Comparison of ENCODE assay signal across 22 cellular contexts in the genomic region with DNA sequence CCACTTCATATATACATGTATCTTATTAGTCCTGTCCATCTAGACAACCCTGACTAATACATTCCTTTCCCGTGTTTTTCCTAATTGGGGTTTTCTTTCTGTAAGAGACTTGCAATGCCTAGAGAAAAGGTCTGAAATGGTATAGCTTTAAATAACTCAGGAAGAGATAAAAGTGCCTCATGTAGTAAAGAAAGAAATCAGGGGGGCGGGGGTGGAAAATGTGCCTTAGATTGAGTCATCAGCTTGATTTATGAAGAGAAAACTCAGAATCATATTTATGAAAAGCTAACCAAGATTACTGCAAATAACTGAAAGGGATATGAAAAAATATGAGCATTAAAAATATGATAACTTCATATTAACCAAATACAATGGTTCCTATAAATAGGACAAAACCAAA.
"Had no signal": no experiment of that assay in that cellular context is flagged by ENCODE, and none has a peak within 500 bp of the region (broad histone marks: within the 10 kb centered on the region; RNA-seq: fewer than 3 reads in every experiment).

No MANE protein-coding gene starts in this region.

- H3K4me1 ChIP-seq: esophagus squamous epithelium, gastrocnemius medialis, heart right ventricle, left lung, lower lobe of right lung had no signal

- H3K9me3 ChIP-seq: esophagus squamous epithelium, gastrocnemius medialis, heart right ventricle, left lung, lower lobe of right lung, mucosa of descending colon had no signal

- ATAC-seq: effector memory CD8-positive, alpha-beta T cell; esophagus mucosa; gastrocnemius medialis; heart right ventricle; left cardiac atrium; left lung; left ventricle myocardium superior; lower lobe of right lung; mucosa of descending colon; naive thymus-derived CD8-positive, alpha-beta T cell had no signal

- DNase-seq: cortex of kidney; effector CD8-positive, alpha-beta T cell; effector memory CD8-positive, alpha-beta T cell; endodermal cell; erythroblast; esophagus squamous epithelium; foreskin fibroblast; foreskin melanocyte; gastrocnemius medialis; glutamatergic neuron; heart right ventricle; hippocampal formation; left cardiac atrium; left lung; left ventricle myocardium superior; lower lobe of right lung; mesenchymal stem cell; mucosa of descending colon; naive B cell; naive thymus-derived CD8-positive, alpha-beta T cell had no signal

- H3K4me3 ChIP-seq: esophagus squamous epithelium, gastrocnemius medialis, heart right ventricle, left lung, lower lobe of right lung, mucosa of descending colon had no signal

- H3K27me3 ChIP-seq: esophagus squamous epithelium, gastrocnemius medialis, heart right ventricle, left lung had no signal

- H3K36me3 ChIP-seq: esophagus squamous epithelium, gastrocnemius medialis, heart right ventricle, left lung, lower lobe of right lung had no signal

- H3K27ac ChIP-seq: epithelial cell of prostate, esophagus squamous epithelium, gastrocnemius medialis, heart right ventricle, left lung, lower lobe of right lung had no signal
